ENCODE assay signal across 15 cellular contexts in the genomic region with DNA sequence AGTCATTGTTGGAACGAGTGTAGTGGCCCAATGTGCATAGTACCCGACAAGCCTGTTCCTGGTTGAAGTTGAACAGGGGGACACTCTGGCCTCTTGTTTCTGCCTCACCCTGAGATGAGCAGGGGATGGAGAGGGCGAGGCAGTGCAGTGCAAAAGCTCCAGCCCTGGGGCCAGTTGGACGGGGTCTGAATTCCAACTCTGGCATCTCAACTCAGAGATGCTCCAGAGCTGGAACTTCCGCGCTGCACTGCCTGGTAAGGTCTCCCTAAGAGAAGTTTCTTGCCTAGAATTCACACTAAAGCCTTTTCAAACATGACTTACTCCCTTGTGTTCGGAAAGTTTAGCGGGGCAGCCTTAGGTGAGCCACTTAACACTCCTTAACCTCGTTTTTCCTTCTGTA.
DNase-seq lines count a peak whose midpoint lies in the region; ATAC-seq and TF ChIP-seq lines count a peak whose summit lies in the region.
"Had no signal": no experiment of that assay in that cellular context is flagged by ENCODE, and none has a peak within 500 bp of the region (broad histone marks: within the 10 kb centered on the region; RNA-seq: fewer than 3 reads in every experiment).

No MANE protein-coding gene starts in this region.

- no peak overlapping the region for H3K4me2 ChIP-seq in IMR-90 (ENCODE audit: low read depth, low read length)
- H3K4me2 ChIP-seq: BLaER1 had no signal

- TF ChIP-seq CTCF in IMR-90 (conservative IDR thresholded peaks at IDR 0.05; ENCODE audit: low read depth, low read length) (no peak), glutamatergic neuron (IDR thresholded peaks at IDR 0.05; ENCODE audit: partially characterized antibody, unreplicated experiment) (no peak)

- no peak overlapping the region for H4K8ac ChIP-seq in IMR-90 (ENCODE audit: low read depth in 2 of 2, low read length in 2 of 2)

- CTCF ChIA-PET in IMR-90 (lab: Yijun Ruan, JAX): no interaction called here

- no peak overlapping the region for H2BK20ac ChIP-seq in IMR-90 (ENCODE audit: low read depth, low read length)

- no peaks in the 10 kb centered on the region for H4K20me1 ChIP-seq in IMR-90 (ENCODE audit: insufficient read depth, low read length)

- intact Hi-C loops in IMR-90 (cut with micrococcal nuclease): no loop called here
- intact Hi-C loops in posterior vena cava (cut with DNase I): loop anchor here (10.0 kb wide), 2 partner anchors 75 to 195 kb away; no protein-coding TSS in a partner anchor

- H2AK5ac ChIP-seq in IMR-90 (ENCODE audit: low read depth, low read length): no peak overlapping the region

- peaks cover 5% of the 10 kb centered on the region; the same call in 1 of the 2 replicates for H3K9me1 ChIP-seq in IMR-90 (ENCODE audit: insufficient read depth, low read length)

- H2AFZ ChIP-seq in IMR-90 (replicated peaks; ENCODE audit: low read length, poor library complexity): no peak overlapping the region

- DNase-seq in activated naive CD4-positive, alpha-beta T cell treated with anti-CD3 and anti-CD28 coated beads, Interleukin-2, amount 50 U/mL, for 72 hours (ENCODE audit: low spot score in 2 of 2): no peak
- no peak for DNase-seq in activated naive CD4-positive, alpha-beta T cell (lab: John Stamatoyannopoulos, UW)
- no peak for DNase-seq in IMR-90
- peak; percentile 51 for DNase-seq in mesenteric fat pad (ENCODE audit: low spot score)
- peak; percentile 51 for DNase-seq in posterior vena cava (ENCODE audit: low spot score)
- no peak for DNase-seq in glutamatergic neuron
- DNase-seq in NCI-H446 treated with DMSO at 0.1 percent for 48 hours (lab: John Stamatoyannopoulos, UW): no peak
- DNase-seq: 8988T; Calu3; CD8-positive, alpha-beta T cell; DMS79 treated with DMSO at 0.1 percent for 48 hours; GF-D8; H9 had no signal

- no peak overlapping the region for H2BK120ac ChIP-seq in IMR-90 (ENCODE audit: low read depth, low read length)

- no peak overlapping the region for H3K18ac ChIP-seq in IMR-90 (ENCODE audit: low read depth, low read length)

- POLR2A ChIA-PET in IMR-90 (lab: Charles Lee; ENCODE audit: unreplicated experiment): no interaction called here

- H3K36me3 Mint-ChIP-seq in activated naive CD4-positive, alpha-beta T cell treated with anti-CD3 and anti-CD28 coated beads, Interleukin-2, amount 50 U/mL, for 72 hours: peaks cover 40 to 58% of the 10 kb centered on the region in 2 donors
- peaks cover 5% of the 10 kb centered on the region for H3K36me3 Mint-ChIP-seq in glutamatergic neuron (ENCODE audit: unreplicated experiment)

- H3K9me3 ChIP-seq in IMR-90 (ENCODE audit: control insufficient read depth, insufficient read depth, low read length): no peaks in the 10 kb centered on the region

- H3K4me1 Mint-ChIP-seq in glutamatergic neuron (ENCODE audit: low read depth, unreplicated experiment): no peaks in the 10 kb centered on the region
- H3K4me1 Mint-ChIP-seq: CD14-positive monocyte, H9 had no signal

- no peak overlapping the region for H4K91ac ChIP-seq in IMR-90 (ENCODE audit: insufficient read depth, low read depth, low read length)

- H3K9me3 Mint-ChIP-seq in activated naive CD4-positive, alpha-beta T cell treated with anti-CD3 and anti-CD28 coated beads, Interleukin-2, amount 50 U/mL, for 72 hours: no peaks in the 10 kb centered on the region
- H3K9me3 Mint-ChIP-seq in glutamatergic neuron (ENCODE audit: unreplicated experiment): peaks cover 4% of the 10 kb centered on the region
- H3K9me3 Mint-ChIP-seq: CD8-positive, alpha-beta T cell; H9 had no signal

- no peaks in the 10 kb centered on the region for H3K27me3 Mint-ChIP-seq in glutamatergic neuron (ENCODE audit: unreplicated experiment)

- no peak for ATAC-seq in activated naive CD4-positive, alpha-beta T cell treated with anti-CD3 and anti-CD28 coated beads, Interleukin-2, amount 50 U/mL, for 72 hours
- no peak for ATAC-seq in IMR-90 (ENCODE audit: low read depth)
- ATAC-seq: CD8-positive, alpha-beta T cell had no signal

- TF ChIP-seq POLR2A in IMR-90 (IDR thresholded peaks at IDR 0.05; ENCODE audit: low read depth, low read length): no peak

- H3K4me3 Mint-ChIP-seq in glutamatergic neuron (ENCODE audit: unreplicated experiment): no peak overlapping the region
- H3K4me3 Mint-ChIP-seq: CD14-positive monocyte; CD8-positive, alpha-beta T cell; H9 had no signal

- TF ChIP-seq RAD21 in IMR-90 (IDR thresholded peaks at IDR 0.05; ENCODE audit: low read length): no peak

- H3K27me3 ChIP-seq in IMR-90 (ENCODE audit: control insufficient read depth, insufficient read depth, low read length): no peaks in the 10 kb centered on the region
- H3K27me3 ChIP-seq: BLaER1 had no signal

- no peaks in the 10 kb centered on the region for H3K4me1 ChIP-seq in IMR-90 (ENCODE audit: control insufficient read depth, insufficient read depth, low read length)

- H4K5ac ChIP-seq in IMR-90 (ENCODE audit: low read depth, low read length): no peak overlapping the region

- H2BK15ac ChIP-seq in IMR-90 (ENCODE audit: low read depth, low read length): no peak overlapping the region

- no peak overlapping the region for H3K9ac ChIP-seq in IMR-90 (ENCODE audit: low read depth, low read length)
- H3K9ac ChIP-seq: BLaER1 had no signal

- H3K36me3 ChIP-seq in IMR-90 (ENCODE audit: control insufficient read depth, insufficient read depth, low read length): peaks cover 67% of the 10 kb centered on the region

- no TSS peak for BruUV-seq in IMR-90 (replicated peaks; lab: Mats Ljungman, UMichigan)

- H3K79me1 ChIP-seq in IMR-90 (ENCODE audit: low read depth in 1 of 2, low read length in 2 of 2): peaks cover 0 to 18% of the 10 kb centered on the region in 2 experiments; a peak in 3 of 4 replicates

- no peak overlapping the region for H3K4me3 ChIP-seq in IMR-90 (ENCODE audit: insufficient read depth, low read depth, low read length)
- H3K4me3 ChIP-seq: BLaER1 had no signal

- H3K56ac ChIP-seq in IMR-90 (ENCODE audit: extremely low read depth, insufficient read depth, low read length): no peak overlapping the region

- H2BK5ac ChIP-seq in IMR-90 (ENCODE audit: low read depth, low read length, poor library complexity, severe bottlenecking): no peak overlapping the region

- in situ Hi-C loops in IMR-90 (cut with MboI; ENCODE audit: low sequenced_read_pairs): loop anchor here (10.0 kb wide), 1 partner anchor 185 kb away; no protein-coding TSS in a partner anchor

- dilution Hi-C loops in IMR-90 (cut with HindIII; ENCODE audit: low sequenced_read_pairs, unreplicated experiment): no loop called here

- H3K27ac ChIP-seq in IMR-90 (ENCODE audit: insufficient read depth, low read length): no peak overlapping the region
- H3K27ac ChIP-seq: BLaER1 had no signal

- no peak overlapping the region for H3K23ac ChIP-seq in IMR-90 (ENCODE audit: low read depth, low read length)

- no peak overlapping the region for H3K14ac ChIP-seq in IMR-90 (replicated peaks; ENCODE audit: low read depth, low read length)

- peak overlapping the region; percentile 23 to 32 for H3K27ac Mint-ChIP-seq in activated naive CD4-positive, alpha-beta T cell treated with anti-CD3 and anti-CD28 coated beads, Interleukin-2, amount 50 U/mL, for 72 hours
- H3K27ac Mint-ChIP-seq in glutamatergic neuron (ENCODE audit: unreplicated experiment): no peak overlapping the region
- H3K27ac Mint-ChIP-seq: CD14-positive monocyte; CD8-positive, alpha-beta T cell had no signal

- peak overlapping the region; percentile 45 for H2AK9ac ChIP-seq in IMR-90 (replicated peaks; ENCODE audit: low read depth, low read length, poor library complexity)

- no peak overlapping the region for H3K4ac ChIP-seq in IMR-90 (ENCODE audit: low read depth, low read length)

- WGBS in IMR-90 (ENCODE audit: extremely low coverage in 2 of 2, insufficient read length in 1 of 2), 2 experiments: 90% methylated on average over 2 of the region's 9 CpGs; no CpG with 5 or more reads in 1 of the 2 experiments

TF ChIP-seq in IMR-90, 13 proteins besides CTCF, POLR2A, EP300 and RAD21:
- TF ChIP-seq BHLHE40 (IDR thresholded peaks at IDR 0.05; ENCODE audit: low read depth, low read length) (no peak), SMC3 (IDR thresholded peaks at IDR 0.05; ENCODE audit: low read depth, low read length) (no peak), MAFK (IDR thresholded peaks at IDR 0.05; ENCODE audit: low read depth, low read length) (no peak), NFE2L2 (IDR thresholded peaks at IDR 0.05; ENCODE audit: low read depth, low read length) (no peak), MXI1 (IDR thresholded peaks at IDR 0.05; ENCODE audit: borderline replicate concordance, low read depth, low read length) (no peak), FOS (IDR thresholded peaks at IDR 0.05; ENCODE audit: low read depth, low read length) (no peak), RCOR1 (IDR thresholded peaks at IDR 0.05; ENCODE audit: insufficient replicate concordance, low read length) (no peak), MAZ (IDR thresholded peaks at IDR 0.05; ENCODE audit: borderline replicate concordance, low read depth, low read length) (no peak), RFX5 (IDR thresholded peaks at IDR 0.05; ENCODE audit: low read depth, low read length) (no peak)
- TF ChIP-seq, protein P1, sequence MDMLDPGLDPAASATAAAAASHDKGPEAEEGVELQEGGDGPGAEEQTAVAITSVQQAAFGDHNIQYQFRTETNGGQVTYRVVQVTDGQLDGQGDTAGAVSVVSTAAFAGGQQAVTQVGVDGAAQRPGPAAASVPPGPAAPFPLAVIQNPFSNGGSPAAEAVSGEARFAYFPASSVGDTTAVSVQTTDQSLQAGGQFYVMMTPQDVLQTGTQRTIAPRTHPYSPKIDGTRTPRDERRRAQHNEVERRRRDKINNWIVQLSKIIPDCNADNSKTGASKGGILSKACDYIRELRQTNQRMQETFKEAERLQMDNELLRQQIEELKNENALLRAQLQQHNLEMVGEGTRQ (IDR thresholded peaks at IDR 0.05; ENCODE audit: low read depth, low read length): no peak
TF ChIP-seq in IMR-90: peak in this region for 0.

Comparison
In these comparisons a context has a peak if more than half of its experiments do, and no peak if none do; other contexts are left out.
1. DNase-seq: peak in mesenteric fat pad (single experiment) and posterior vena cava (single experiment); none in activated naive CD4-positive, alpha-beta T cell treated with anti-CD3 and anti-CD28 coated beads, Interleukin-2, amount 50 U/mL, for 72 hours (0 of 2), activated naive CD4-positive, alpha-beta T cell (0 of 4), IMR-90 (single experiment), glutamatergic neuron (single experiment) and NCI-H446 treated with DMSO at 0.1 percent for 48 hours (single experiment).